In genomic region chr2:65869286-65869685, GRCh38 we compare ENCODE assay signal across 9 cellular contexts.
"Had no signal": no experiment of that assay in that cellular context is flagged by ENCODE, and none has a peak within 500 bp of the region (broad histone marks: within the 10 kb centered on the region; RNA-seq: fewer than 3 reads in every experiment).

No MANE protein-coding gene starts in this region.

- H3K4me3 Mint-ChIP-seq: HFFc6 had no signal

- H3K4me3 ChIP-seq: GM23248, HAP-1, K562 had no signal

- H3K4me1 ChIP-seq: HAP-1 had no signal

- H2AFZ ChIP-seq: GM23248 had no signal

- H3K36me3 ChIP-seq: HAP-1 had no signal

- H3K9ac ChIP-seq: GM23248 had no signal

- H3K9me3 Mint-ChIP-seq: HFFc6 had no signal

- DNase-seq: GM23248, GOT3, H7, HFFc6, IMR-90, KG1 had no signal

- H3K9me3 ChIP-seq: HAP-1 had no signal

- H3K27ac ChIP-seq: GM23248 had no signal

- ATAC-seq: HCT116, K562 had no signal

- H3K27ac Mint-ChIP-seq: HFFc6 had no signal
